Comparison of ENCODE assay signal across 25 cellular contexts in genomic region chr7:126589068-126589684, GRCh38.
DNase-seq lines count a peak whose midpoint lies in the region; ATAC-seq, FAIRE-seq and TF ChIP-seq lines count a peak whose summit lies in the region.
"Had no signal": no experiment of that assay in that cellular context is flagged by ENCODE, and none has a peak within 500 bp of the region (broad histone marks: within the 10 kb centered on the region; RNA-seq: fewer than 3 reads in every experiment).

No MANE protein-coding gene starts in this region.

- no peaks in the 10 kb centered on the region for H3K27me3 ChIP-seq in BLaER1 treated with 17β-estradiol and CSF1 and Interleukin-3, amounts not matched to agents 10 nM and 100 nM
- H3K27me3 ChIP-seq: esophagus muscularis mucosa, uterus had no signal

- no peak overlapping the region for H3K9ac ChIP-seq in BLaER1 treated with 17β-estradiol and CSF1 and Interleukin-3, amounts not matched to agents 10 nM and 100 nM

- peak; percentile 15 for DNase-seq in KBM-7
- DNase-seq in NCI-H69 (lab: John Stamatoyannopoulos, UW), result peak; percentile 14
- DNase-seq in epithelial cell of esophagus (ENCODE audit: low read depth), result peak; percentile 98
- no peak for DNase-seq in NCI-H1436 (lab: John Stamatoyannopoulos, UW)
- no peak for DNase-seq in HTR-8/SVneo (ENCODE audit: insufficient read length, low spot score)
- no peak for DNase-seq in glomerular visceral epithelial cell (ENCODE audit: extremely low spot score)
- DNase-seq: activated CD4-positive, alpha-beta memory T cell treated with anti-CD3 and anti-CD28 coated beads for 36 hours; activated T-cell treated with anti-CD3 and anti-CD28 coated beads for 4 hours; amygdala; CD4-positive, alpha-beta T cell; EL; Kasumi-1; midbrain; NCI-H1436 treated with DMSO at 0.1 percent for 48 hours; NCI-H510A; Right ventricle myocardium superior; stimulated activated CD4-positive, alpha-beta T cell treated with anti-CD3 and anti-CD28 coated beads, Interleukin-2, amount 100 ng/mL, for 48 hours; T-helper 1 cell; uterus had no signal

- no peak for FAIRE-seq in HTR-8/SVneo (lab: Jason Lieb, UNC)

- no peaks in the 10 kb centered on the region for H4K20me1 ChIP-seq in BLaER1 treated with 17β-estradiol and CSF1 and Interleukin-3, amounts not matched to agents 10 nM and 100 nM

- ATAC-seq in HG02884 (IDR thresholded peaks at IDR 0.05; ENCODE audit: unreplicated experiment), result no peak
- ATAC-seq: left lobe of liver had no signal

- H3K27ac ChIP-seq in BLaER1 treated with 17β-estradiol and CSF1 and Interleukin-3, amounts not matched to agents 10 nM and 100 nM, result peak overlapping the region in 2 of 11 experiments; percentile 21 to 31; a peak in 3 of 22 replicates
- H3K27ac ChIP-seq: esophagus muscularis mucosa, skin epidermis, uterus, VCaP had no signal

- in situ Hi-C loops in KBM-7 (cut with MboI; ENCODE audit: low pct_unique_long_range_greater_than_20kb, low sequenced_read_pairs), result no loop called here

- no peak overlapping the region for H3K4me3 ChIP-seq in BLaER1 treated with 17β-estradiol and CSF1 and Interleukin-3, amounts not matched to agents 10 nM and 100 nM
- H3K4me3 ChIP-seq in epithelial cell of esophagus (ENCODE audit: low read length), result no peak overlapping the region
- H3K4me3 ChIP-seq: esophagus muscularis mucosa, skin epidermis, uterus had no signal

- H3K4me1 ChIP-seq in BLaER1 treated with 17β-estradiol and CSF1 and Interleukin-3, amounts not matched to agents 10 nM and 100 nM, result peaks cover 0 to 11% (median 8%) of the 10 kb centered on the region in 10 experiments; a peak in 10 of 20 replicates
- H3K4me1 ChIP-seq: esophagus muscularis mucosa, uterus had no signal

- H3K9me3 ChIP-seq in BLaER1 treated with 17β-estradiol and CSF1 and Interleukin-3, amounts not matched to agents 10 nM and 100 nM (replicated peaks in 1 of 11), result peaks cover 0 to 22% (median 4%) of the 10 kb centered on the region in 11 experiments; a peak in 7 of 22 replicates
- H3K9me3 ChIP-seq: uterus had no signal

- TF ChIP-seq CTCF in epithelial cell of esophagus (IDR thresholded peaks at IDR 0.05; ENCODE audit: insufficient read depth, low read depth, low read length, missing control alignments), result no peak

- H3K36me3 ChIP-seq in BLaER1 treated with 17β-estradiol and CSF1 and Interleukin-3, amounts not matched to agents 10 nM and 100 nM, result no peaks in the 10 kb centered on the region
- H3K36me3 ChIP-seq: esophagus muscularis mucosa, uterus had no signal

- H3K4me2 ChIP-seq in BLaER1 treated with 17β-estradiol and CSF1 and Interleukin-3, amounts not matched to agents 10 nM and 100 nM, result peak overlapping the region in 8 of 11 experiments; percentile 11 to 43 (median 27); a peak in 12 of 22 replicates

Comparison
In these comparisons a context has a peak if more than half of its experiments do, and no peak if none do; other contexts are left out.
1. DNase-seq: peak in KBM-7 (single experiment), NCI-H69 (single experiment) and epithelial cell of esophagus (single experiment); none in NCI-H1436 (single experiment), HTR-8/SVneo (single experiment) and glomerular visceral epithelial cell (single experiment).